ENCODE assay signal across 16 cellular contexts in the genomic region with DNA sequence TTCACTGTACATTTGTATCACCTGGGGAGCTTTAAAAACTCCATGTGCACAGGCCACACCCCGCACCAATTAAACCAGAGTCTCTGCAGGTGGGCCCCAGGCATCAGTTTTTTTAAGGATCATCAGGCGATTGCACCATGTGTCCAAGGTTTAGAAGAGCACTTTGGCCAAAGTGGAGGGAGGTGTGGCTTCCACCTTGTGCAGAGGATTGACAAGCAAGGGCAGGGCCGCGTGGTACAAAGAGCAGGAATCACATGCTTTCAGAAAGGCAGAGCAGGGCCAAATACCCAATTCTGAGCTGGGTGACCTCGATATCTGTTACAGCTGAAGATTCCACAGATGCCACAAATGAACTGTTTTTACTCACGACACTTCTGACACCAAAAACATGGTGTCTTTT.
"Had no signal": no experiment of that assay in that cellular context is flagged by ENCODE, and none has a peak within 500 bp of the region (broad histone marks: within the 10 kb centered on the region; RNA-seq: fewer than 3 reads in every experiment).

No MANE protein-coding gene starts in this region.

- DNase-seq: colonic mucosa; dermis blood vessel endothelial cell; foreskin melanocyte; heart left ventricle; hypothalamus; kidney glomerular epithelial cell; left lung; lower lobe of right lung; occipital lobe; pancreas; stimulated activated CD4-positive, alpha-beta T cell treated with anti-CD3 and anti-CD28 coated beads, Interleukin-4, amount 100 ng/mL, for 24 hours; tibial artery; upper lobe of right lung had no signal

- ATAC-seq: heart left ventricle; left lung; lower lobe of right lung; natural killer cell treated with Interleukin-12 subunit alpha and Interleukin-12 subunit beta and Interleukin-15 and Interleukin-18, amount 100 ng/mL, for 72 hours; pancreas; stimulated activated memory B cell treated with anti-CD40 and anti-IgM and Interleukin-4, amounts not matched to agents 10 μg/mL and 1 μg/mL and 100 μg/mL, for 72 hours; upper lobe of right lung had no signal

- H3K4me3 ChIP-seq: colonic mucosa, heart left ventricle, left lung, lower lobe of right lung, pancreas, tibial artery, upper lobe of right lung, vagina had no signal

- H3K27ac ChIP-seq: colonic mucosa, heart left ventricle, left lung, lower lobe of right lung, pancreas, tibial artery, upper lobe of right lung, vagina had no signal

- H3K36me3 ChIP-seq: left lung, lower lobe of right lung, vagina had no signal

- H3K27me3 ChIP-seq: colonic mucosa, pancreas, tibial artery, upper lobe of right lung, vagina had no signal

- H3K9me3 ChIP-seq: colonic mucosa, heart left ventricle, left lung, lower lobe of right lung, pancreas, tibial artery, upper lobe of right lung, vagina had no signal

- H3K4me1 ChIP-seq: colonic mucosa, left lung, lower lobe of right lung, pancreas, upper lobe of right lung had no signal
